Comparison of ENCODE assay signal across 14 cellular contexts in the genomic region with DNA sequence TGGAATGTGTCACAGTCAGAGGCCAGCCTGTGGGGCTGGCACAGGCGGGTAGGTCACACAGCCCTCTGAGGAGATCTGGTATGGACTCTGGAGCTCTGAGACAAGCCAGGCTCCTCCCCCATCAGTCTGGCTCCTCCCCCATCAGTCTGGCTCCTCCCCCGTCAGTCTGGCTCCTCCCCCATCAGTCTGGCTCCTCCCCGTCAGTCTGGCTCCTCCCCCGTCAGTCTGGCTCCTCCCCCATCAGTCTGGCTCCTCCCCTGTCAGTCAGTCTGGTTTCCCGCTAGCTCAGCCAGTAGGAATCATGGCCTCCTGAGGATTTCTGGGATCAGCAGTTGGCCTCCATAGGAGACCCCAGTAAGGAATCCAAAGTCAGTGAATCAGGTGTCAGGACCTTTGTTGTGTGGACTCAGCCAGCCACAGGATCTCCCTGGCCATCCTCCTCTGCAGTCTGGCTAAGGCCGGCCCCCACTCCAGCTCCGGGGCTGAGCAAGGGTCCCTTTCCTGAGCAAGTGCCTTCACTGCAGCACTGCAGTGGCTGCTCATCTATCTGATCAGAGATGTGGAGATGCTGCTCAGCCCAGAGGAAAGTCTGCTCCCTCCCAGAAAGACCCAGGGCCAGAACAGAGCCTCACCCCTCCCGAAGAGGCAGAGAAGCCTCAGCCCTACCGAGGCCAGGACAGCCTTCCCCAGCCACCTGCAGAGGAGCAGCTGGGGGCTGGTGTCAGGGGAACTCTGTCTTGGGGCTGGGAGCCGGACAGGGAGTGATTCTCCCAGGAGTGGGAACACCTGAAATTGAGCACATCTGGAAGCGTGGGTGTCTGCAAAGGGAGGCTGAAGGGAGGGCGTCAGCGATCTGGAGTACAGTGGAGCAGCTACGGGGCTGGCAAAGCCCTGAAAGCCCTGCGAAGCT. TPM values are rescaled to one million over a fixed set of nuclear protein-coding genes. Genes with fewer than 3 reads are reported as not detected.
DNase-seq lines count a peak whose midpoint lies in the region; ATAC-seq and TF ChIP-seq lines count a peak whose summit lies in the region.
"Had no signal": no experiment of that assay in that cellular context is flagged by ENCODE, and none has a peak within 500 bp of the region (broad histone marks: within the 10 kb centered on the region; RNA-seq: fewer than 3 reads in every experiment).

No MANE protein-coding gene starts in this region.

- H3K4me1 ChIP-seq in Panc1 (ENCODE audit: control insufficient read depth, insufficient read depth, low read length) = no peaks in the 10 kb centered on the region
- no peaks in the 10 kb centered on the region for H3K4me1 ChIP-seq in prostate gland (replicated peaks)

- POLR2A ChIA-PET in Panc1 (lab: Charles Lee) = no interaction called here

- peak; percentile 55 for ATAC-seq in Panc1

- H3K36me3 ChIP-seq in Panc1 (ENCODE audit: control insufficient read depth, insufficient read depth, low read length) (no peaks in the 10 kb centered on the region), prostate gland (no peaks in the 10 kb centered on the region)

- CTCF ChIA-PET in Panc1 (lab: Charles Lee) = interaction anchor here (0.6 to 1.5 kb wide), 2 partner anchors 55 to 118 kb away, joined by 3 to 17 read pairs; no protein-coding TSS in a partner anchor

- TF ChIP-seq CTCF in GM12865 (IDR thresholded peaks at IDR 0.05; ENCODE audit: insufficient read depth, low read depth, low read length, missing control alignments) (no peak), Panc1 (IDR thresholded peaks at IDR 0.05) (no peak), prostate gland (IDR thresholded peaks at IDR 0.05) (no peak)

- DNase-seq in NCI-H1417 (lab: John Stamatoyannopoulos, UW) = peak in 2 of 3 experiments; percentile 44 to 79
- no peak for DNase-seq in NCI-H1417 treated with DMSO at 0.1 percent for 48 hours (lab: John Stamatoyannopoulos, UW)
- DNase-seq in GM12865 (ENCODE audit: low read depth) = peak; percentile 16
- DNase-seq in Panc1 (ENCODE audit: low read depth, low spot score) = no peak
- DNase-seq in iPS-NIHi11 (ENCODE audit: low spot score) = peak; percentile 57
- no peak for DNase-seq in prostate gland (ENCODE audit: low spot score)
- DNase-seq in NCI-H774 (lab: John Stamatoyannopoulos, UW) = no peak
- DNase-seq in pons (ENCODE audit: low spot score) = no peak
- DNase-seq: CD4-positive, alpha-beta T cell; NCI-H2171 treated with DMSO at 0.1 percent for 48 hours; occipital lobe had no signal

- no peak for TF ChIP-seq POLR2A in prostate gland (IDR thresholded peaks at IDR 0.05)

- intact Hi-C loops in Panc1 (cut with micrococcal nuclease; ENCODE audit: unreplicated experiment) (no loop called here), prostate gland (cut with DNase I) (no loop called here)

- no peaks in the 10 kb centered on the region for H3K9me3 ChIP-seq in Panc1 (ENCODE audit: control insufficient read depth, insufficient read depth, low read depth, low read length)
- no peaks in the 10 kb centered on the region for H3K9me3 ChIP-seq in prostate gland

- no TSS peak for BruUV-seq in Panc1 (replicated peaks; lab: Mats Ljungman, UMichigan)

- in situ Hi-C loops in Panc1 (cut with HindIII; ENCODE audit: low pct_unique_long_range_greater_than_20kb, low sequenced_read_pairs) = no loop called here

- H3K27ac ChIP-seq in Panc1 (ENCODE audit: low read length) (no peak overlapping the region), prostate gland (no peak overlapping the region)

- peaks cover 4% of the 10 kb centered on the region; the same call in 1 of the 2 replicates for H3K27me3 ChIP-seq in Panc1 (ENCODE audit: control insufficient read depth, insufficient read depth, low read length)
- peaks cover 4% of the 10 kb centered on the region for H3K27me3 ChIP-seq in prostate gland (replicated peaks; ENCODE audit: insufficient read depth)

- WGBS in prostate gland = 74% methylated on average over 15 of the region's 15 CpGs

- no peak overlapping the region for H3K4me3 ChIP-seq in GM12865 (ENCODE audit: low read depth, low read length)
- no peak overlapping the region for H3K4me3 ChIP-seq in Panc1 (ENCODE audit: low read depth in 2 of 2, low read length in 2 of 2)
- no peak overlapping the region for H3K4me3 ChIP-seq in prostate gland
- H3K4me3 ChIP-seq: smooth muscle cell had no signal

RNA-seq across cellular contexts. Expression of gene IQSEC3, which starts 35.7 kb away (rescaled TPM):
- total RNA-seq in Panc1 (2021; ENCODE audit: unreplicated experiment) (not detected), prostate gland (1 to 10 TPM in 1 of 2 donors, under 1 TPM in 1; 0.14 to 2.6 TPM)
- polyA plus RNA-seq in Panc1 (2012; ENCODE audit: insufficient read length) = not detected
- total RNA-seq: A172, G401 had no signal

Comparison
In these comparisons a context has a peak if more than half of its experiments do, and no peak if none do; other contexts are left out.
1. DNase-seq: peak in NCI-H1417 (2 of 3), GM12865 (single experiment) and iPS-NIHi11 (single experiment); none in NCI-H1417 treated with DMSO at 0.1 percent for 48 hours (single experiment), Panc1 (single experiment), prostate gland (single experiment), NCI-H774 (single experiment) and pons (single experiment).